ENCODE assay signal across 9 cellular contexts in the genomic region with DNA sequence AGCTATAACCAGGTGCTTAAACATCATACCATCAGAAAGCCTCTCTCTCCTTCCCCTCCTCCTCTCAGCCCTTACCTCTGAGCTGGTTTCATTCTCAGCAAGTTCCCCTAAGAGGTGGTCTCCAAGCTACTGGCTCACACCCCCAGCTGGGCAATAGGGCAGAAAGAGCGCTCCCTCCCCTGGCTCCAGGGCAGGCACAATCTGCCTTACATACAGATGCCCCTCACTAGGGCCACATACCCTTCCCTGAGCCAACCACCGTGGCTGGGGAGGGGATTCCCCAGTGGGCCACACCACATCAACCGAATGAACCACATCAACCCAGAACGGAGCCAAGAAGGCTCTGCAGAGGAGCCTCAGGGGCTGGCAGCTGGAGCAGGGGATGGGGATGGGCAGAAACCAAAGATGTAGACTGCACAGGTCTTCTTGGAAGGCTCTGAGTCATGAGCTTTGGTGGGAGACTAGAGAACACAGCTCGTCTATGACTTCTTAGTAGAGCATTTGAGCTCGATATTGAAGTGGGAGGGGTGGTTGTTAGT. TPM values are rescaled to one million over a fixed set of nuclear protein-coding genes. Genes with fewer than 3 reads are reported as not detected.
DNase-seq lines count a peak whose midpoint lies in the region; ATAC-seq, FAIRE-seq and TF ChIP-seq lines count a peak whose summit lies in the region.
"Had no signal": no experiment of that assay in that cellular context is flagged by ENCODE, and none has a peak within 500 bp of the region (broad histone marks: within the 10 kb centered on the region; RNA-seq: fewer than 3 reads in every experiment).

No MANE protein-coding gene starts in this region.

- peaks cover 5% of the 10 kb centered on the region for H3K9me3 ChIP-seq in DND-41 (ENCODE audit: insufficient read depth, low read length, severe bottlenecking)
- H3K9me3 ChIP-seq in HepG2 (ENCODE audit: low read length) = no peaks in the 10 kb centered on the region

- H3K36me3 ChIP-seq in DND-41 (ENCODE audit: insufficient read depth, low read length) = no peaks in the 10 kb centered on the region
- no peaks in the 10 kb centered on the region for H3K36me3 ChIP-seq in HepG2 (replicated peaks in 1 of 2; ENCODE audit: control insufficient read depth in 1 of 2, insufficient read depth in 2 of 2, low read length in 2 of 2)
- H3K36me3 ChIP-seq: sigmoid colon had no signal

- BruUV-seq in HepG2 (replicated peaks; lab: Mats Ljungman, UMichigan) = no TSS peak

- H3K79me2 ChIP-seq in DND-41 (ENCODE audit: insufficient read depth, low read length) (no peaks in the 10 kb centered on the region), HepG2 (ENCODE audit: insufficient read depth, low read length) (no peaks in the 10 kb centered on the region)

- TF ChIP-seq RAD21 in HepG2 (CRISPR knock-in tag; IDR thresholded peaks at IDR 0.05) = no peak

- no peaks in the 10 kb centered on the region for H4K20me1 ChIP-seq in DND-41 (ENCODE audit: insufficient read depth, low read length)
- no peaks in the 10 kb centered on the region for H4K20me1 ChIP-seq in HepG2 (ENCODE audit: insufficient read depth, low read length)

- H3K27me3 ChIP-seq in DND-41 (ENCODE audit: insufficient read depth, low read length, poor library complexity) (no peaks in the 10 kb centered on the region), HepG2 (ENCODE audit: control insufficient read depth in 1 of 2, insufficient read depth in 2 of 2, low read length in 2 of 2) (peaks cover 13 to 73% of the 10 kb centered on the region in 2 experiments)

- H3K4me3 ChIP-seq in DND-41 (ENCODE audit: low read depth in 1 of 2, low read length in 2 of 2) (no peak overlapping the region), HepG2 (replicated peaks in 1 of 3; ENCODE audit: insufficient read depth in 1 of 3, low read depth in 2 of 3, low read length in 3 of 3) (no peak overlapping the region)
- H3K4me3 ChIP-seq: sigmoid colon had no signal

- TF ChIP-seq POLR2A in HepG2 (IDR thresholded peaks at IDR 0.05; ENCODE audit: insufficient read depth in 1 of 2, low read depth in 2 of 2, low read length in 2 of 2) = no peak

- H3K27ac ChIP-seq in DND-41 (ENCODE audit: low read length) (peak overlapping the region; percentile 68), HepG2 (ENCODE audit: extremely low read length, insufficient read depth, low read length) (no peak overlapping the region)

- peak; percentile 94 for ATAC-seq in DND-41 (ENCODE audit: insufficient read depth, low read depth)
- no peak for ATAC-seq in HepG2
- no peak for ATAC-seq in HG02623 (IDR thresholded peaks at IDR 0.05; ENCODE audit: unreplicated experiment)

- H3K9ac ChIP-seq in DND-41 (ENCODE audit: low read depth, low read length) (peak overlapping the region; percentile 2; the same call in 1 of the 2 replicates), HepG2 (ENCODE audit: insufficient read depth, low read depth, low read length) (no peak overlapping the region)

- no peak for FAIRE-seq in HepG2 (lab: Jason Lieb, UNC)

- H2AFZ ChIP-seq in DND-41 (ENCODE audit: low read depth, low read length) (no peak overlapping the region), HepG2 (ENCODE audit: low read length) (no peak overlapping the region)

- DNase-seq in DND-41 (peak; percentile 96), dedifferentiated amniotic fluid mesenchymal stem cell (ENCODE audit: extremely low spot score) (peak; percentile 57), HepG2 (ENCODE audit: low spot score) (no peak), NCI-H2029 treated with DMSO at 0.1 percent for 48 hours (lab: John Stamatoyannopoulos, UW) (no peak), NCI-H2029 (lab: John Stamatoyannopoulos, UW) (no peak)
- peak; percentile 13 to 33 for DNase-seq in activated CD4-positive, alpha-beta T cell treated with anti-CD3 and anti-CD28 coated beads, Interleukin-2, amount 50 U/mL, for 24 hours (ENCODE audit: low read depth in 1 of 2, low spot score in 1 of 2)
- peak; percentile 76 for DNase-seq in stimulated activated CD4-positive, alpha-beta T cell treated with anti-CD3 and anti-CD28 coated beads, Interleukin-15, amount 100 ng/mL, for 24 hours
- DNase-seq: sigmoid colon had no signal

- intact Hi-C loops in HepG2 (cut with micrococcal nuclease; ENCODE audit: unreplicated experiment) = no loop called here

- in situ Hi-C loops in HepG2 (cut with HindIII; ENCODE audit: extremely low pct_ligation_motif_present, low pct_unique_long_range_greater_than_20kb) = no loop called here

- WGBS in HepG2 (ENCODE audit: low lambda C conversion rate) = 0% methylated on average over 4 of the region's 6 CpGs

- TF ChIP-seq EP300 in HepG2 (IDR thresholded peaks at IDR 0.05; ENCODE audit: low read depth in 2 of 2, low read length in 2 of 2) = no peak
- TF ChIP-seq EP300 in HepG2 (CRISPR knock-in tag; IDR thresholded peaks at IDR 0.05; ENCODE audit: borderline replicate concordance) = no peak

- H3K4me2 ChIP-seq in DND-41 (ENCODE audit: insufficient read depth, low read length) = peak overlapping the region; percentile 30
- no peak overlapping the region for H3K4me2 ChIP-seq in HepG2 (ENCODE audit: low read depth, low read length)

- H3K4me1 ChIP-seq in DND-41 (ENCODE audit: insufficient read depth, low read length) (peaks cover 44% of the 10 kb centered on the region), HepG2 (ENCODE audit: insufficient read depth, low read length) (no peaks in the 10 kb centered on the region)

- CTCF ChIA-PET in HepG2 (lab: Yijun Ruan, JAX; ENCODE audit: low intra/inter-chr PET ratio, low total read pairs) = no interaction called here

- POLR2A ChIA-PET in HepG2 (lab: Yijun Ruan, JAX) = no interaction called here

- TF ChIP-seq CTCF in DND-41 (IDR thresholded peaks at IDR 0.05; ENCODE audit: borderline replicate concordance, extremely low read depth, low read length, poor library complexity, severe bottlenecking) (peak; percentile 20), HepG2 (CRISPR knock-in tag; IDR thresholded peaks at IDR 0.05) (no peak)

TF ChIP-seq in HepG2, 621 proteins besides CTCF, POLR2A, EP300 and RAD21 (continues in another document):
- TF ChIP-seq HHEX (CRISPR knock-in tag; IDR thresholded peaks at IDR 0.05) (no peak), ZNF451 (CRISPR knock-in tag; IDR thresholded peaks at IDR 0.05) (no peak), JUN (CRISPR knock-in tag; IDR thresholded peaks at IDR 0.05) (no peak), ATF7-NPFF (CRISPR knock-in tag; IDR thresholded peaks at IDR 0.05; ENCODE audit: low read depth) (no peak), NFE2L2 (IDR thresholded peaks at IDR 0.05; ENCODE audit: low read length) (no peak), SRF (IDR thresholded peaks at IDR 0.05; ENCODE audit: low read depth, low read length) (no peak)
- TF ChIP-seq, protein P1, sequence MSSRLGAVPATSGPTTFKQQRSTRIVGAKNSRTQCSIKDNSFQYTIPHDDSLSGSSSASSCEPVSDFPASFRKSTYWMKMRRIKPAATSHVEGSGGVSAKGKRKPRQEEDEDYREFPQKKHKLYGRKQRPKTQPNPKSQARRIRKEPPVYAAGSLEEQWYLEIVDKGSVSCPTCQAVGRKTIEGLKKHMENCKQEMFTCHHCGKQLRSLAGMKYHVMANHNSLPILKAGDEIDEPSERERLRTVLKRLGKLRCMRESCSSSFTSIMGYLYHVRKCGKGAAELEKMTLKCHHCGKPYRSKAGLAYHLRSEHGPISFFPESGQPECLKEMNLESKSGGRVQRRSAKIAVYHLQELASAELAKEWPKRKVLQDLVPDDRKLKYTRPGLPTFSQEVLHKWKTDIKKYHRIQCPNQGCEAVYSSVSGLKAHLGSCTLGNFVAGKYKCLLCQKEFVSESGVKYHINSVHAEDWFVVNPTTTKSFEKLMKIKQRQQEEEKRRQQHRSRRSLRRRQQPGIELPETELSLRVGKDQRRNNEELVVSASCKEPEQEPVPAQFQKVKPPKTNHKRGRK (CRISPR knock-in tag; IDR thresholded peaks at IDR 0.05) = no peak
- TF ChIP-seq, protein P2, sequence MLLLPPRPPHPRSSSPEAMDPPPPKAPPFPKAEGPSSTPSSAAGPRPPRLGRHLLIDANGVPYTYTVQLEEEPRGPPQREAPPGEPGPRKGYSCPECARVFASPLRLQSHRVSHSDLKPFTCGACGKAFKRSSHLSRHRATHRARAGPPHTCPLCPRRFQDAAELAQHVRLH (CRISPR knock-in tag; IDR thresholded peaks at IDR 0.05; ENCODE audit: borderline replicate concordance, low read depth) = no peak

RNA-seq across cellular contexts. Expression of a gene that starts 4.6 kb away (rescaled TPM):
- not detected in 2 replicates for total RNA-seq in HepG2 (2016; rRNA removed; fragmentation: Illumina TruSeq; extraction: Trizol)
- total RNA-seq in HepG2 (2016; cell fraction: cytosol; rRNA removed; fragmentation: Illumina TruSeq; extraction: Trizol; ENCODE audit: low read depth) = not detected in 2 replicates
- total RNA-seq in HepG2 (2016; cell fraction: insoluble cytoplasmic fraction; rRNA removed; fragmentation: Illumina TruSeq; extraction: Trizol) = not detected in 2 replicates
- total RNA-seq in HepG2 (2016; cell fraction: membrane; rRNA removed; fragmentation: Illumina TruSeq; extraction: Trizol) = not detected in 2 replicates
- total RNA-seq in HepG2 (2016; cell fraction: nucleus; rRNA removed; fragmentation: Illumina TruSeq; extraction: Trizol) = not detected in 2 replicates
- polyA plus RNA-seq in HepG2 (2011; rRNA removed) = 0.04 TPM in 1 of 2 replicates, not detected in the other
- 0.04 TPM in 2 replicates for polyA plus RNA-seq in HepG2 (2011; cell fraction: cytosol; rRNA removed)
- 0.02 and 0.05 TPM in 2 replicates for polyA plus RNA-seq in HepG2 (2011; cell fraction: nucleus; rRNA removed)
- polyA plus RNA-seq in HepG2 (2012) = 0.05 and 0.08 TPM in 2 replicates
- not detected in 2 replicates for polyA plus RNA-seq in HepG2 (2016; cell fraction: cytosol; fragmentation: Illumina TruSeq; extraction: Trizol; ENCODE audit: low read depth)
- polyA plus RNA-seq in HepG2 (2016; cell fraction: insoluble cytoplasmic fraction; fragmentation: Illumina TruSeq; extraction: Trizol; ENCODE audit: low read depth) = not detected in 2 replicates
- not detected in 2 replicates for polyA plus RNA-seq in HepG2 (2016; cell fraction: membrane; fragmentation: Illumina TruSeq; extraction: Trizol; ENCODE audit: low read depth)
- polyA plus RNA-seq in HepG2 (2016; cell fraction: nucleus; fragmentation: Illumina TruSeq; extraction: Trizol; ENCODE audit: insufficient read depth, low read depth) = not detected in 2 replicates
- 0.06 and 0.12 TPM in 2 replicates for polyA minus RNA-seq in HepG2 (2011; rRNA and poly(A)+ RNA removed; ENCODE audit: low replicate concordance)
- not detected in 2 replicates for polyA minus RNA-seq in HepG2 (2011; cell fraction: cytosol; rRNA and poly(A)+ RNA removed)
- 0.37 TPM in 1 of 2 replicates, not detected in the other for polyA minus RNA-seq in HepG2 (2011; cell fraction: nucleus; rRNA and poly(A)+ RNA removed)

Comparison
In these comparisons a context has a peak if more than half of its experiments do, and no peak if none do; other contexts are left out.
1. DNase-seq: peak in DND-41 (single experiment), activated CD4-positive, alpha-beta T cell treated with anti-CD3 and anti-CD28 coated beads, Interleukin-2, amount 50 U/mL, for 24 hours (2 of 2), dedifferentiated amniotic fluid mesenchymal stem cell (single experiment) and stimulated activated CD4-positive, alpha-beta T cell treated with anti-CD3 and anti-CD28 coated beads, Interleukin-15, amount 100 ng/mL, for 24 hours (single experiment); none in HepG2 (single experiment), NCI-H2029 treated with DMSO at 0.1 percent for 48 hours (single experiment) and NCI-H2029 (single experiment).